ENCODE assay signal across 9 cellular contexts in genomic region chr3:138197058-138197457, GRCh38. TPM values are rescaled to one million over a fixed set of nuclear protein-coding genes. Genes with fewer than 3 reads are reported as not detected.
DNase-seq lines count a peak whose midpoint lies in the region; FAIRE-seq and TF ChIP-seq lines count a peak whose summit lies in the region.
"Had no signal": no experiment of that assay in that cellular context is flagged by ENCODE, and none has a peak within 500 bp of the region (broad histone marks: within the 10 kb centered on the region; RNA-seq: fewer than 3 reads in every experiment).

No MANE protein-coding gene starts in this region.

- no peak overlapping the region for H2AK5ac ChIP-seq in H1 (ENCODE audit: low read depth, low read length)

- no peak for TF ChIP-seq POLR2A in NB4 (IDR thresholded peaks at IDR 0.05; ENCODE audit: extremely low read depth, insufficient read length)
- no peak for TF ChIP-seq POLR2A in H1 (IDR thresholded peaks at IDR 0.05; ENCODE audit: control extremely low read depth in 1 of 2, low read depth in 2 of 2, low read length in 2 of 2)

- no peak overlapping the region for H3K27ac ChIP-seq in H1 (ENCODE audit: low read depth, low read length)

- no peak overlapping the region for H3K14ac ChIP-seq in H1 (ENCODE audit: insufficient read length)

- H3K27me3 ChIP-seq in H1 (replicated peaks in 1 of 4; ENCODE audit: control insufficient read depth in 3 of 4, extremely low read depth in 1 of 4, insufficient read depth in 3 of 4, low read length in 3 of 4) = no peaks in the 10 kb centered on the region

- TF ChIP-seq RAD21 in H1 (IDR thresholded peaks at IDR 0.05 in 1 of 2, conservative IDR thresholded peaks at IDR 0.05 in 1 of 2; ENCODE audit: low read depth in 2 of 2, low read length in 2 of 2) = no peak

- H3K23ac ChIP-seq in H1 (ENCODE audit: insufficient read length) = no peak overlapping the region

- H3K4me1 ChIP-seq in H1 (replicated peaks in 1 of 4; ENCODE audit: control insufficient read depth in 3 of 4, insufficient read depth in 4 of 4, low read length in 3 of 4) = no peaks in the 10 kb centered on the region

- no peak overlapping the region for H3K18ac ChIP-seq in H1 (ENCODE audit: extremely low read depth, low read length)

- no peak overlapping the region for H2AFZ ChIP-seq in H1 (ENCODE audit: low read length)

- H2BK120ac ChIP-seq in H1 (replicated peaks; ENCODE audit: low read depth, low read length) = no peak overlapping the region

- no peak overlapping the region for H2BK15ac ChIP-seq in H1 (ENCODE audit: low read length)

- no peak overlapping the region for H3K56ac ChIP-seq in H1 (replicated peaks; ENCODE audit: insufficient read length, low read depth, low read length)

- POLR2A ChIA-PET in H1 (lab: Charles Lee; ENCODE audit: partially characterized antibody) = interaction anchor here (0.6 to 2.2 kb wide), 4 partner anchors 10 to 154 kb away, joined by 3 to 26 read pairs (median 4); partner anchors contain the start of gene ARMC8

- 90% methylated on average over 5 of the region's 5 CpGs; no CpG with 5 or more reads in 1 of the 2 experiments for WGBS in H1 (ENCODE audit: extremely low coverage in 1 of 2, insufficient coverage in 1 of 2, insufficient read length in 1 of 2, insufficient replicate concordance in 2 of 2, low coverage in 1 of 2, low lambda C conversion rate in 2 of 2, missing lambda C conversion rate in 1 of 2), 2 experiments

- TF ChIP-seq CTCF in GM12865 (IDR thresholded peaks at IDR 0.05; ENCODE audit: insufficient read depth, low read depth, low read length, missing control alignments) (no peak), NB4 (IDR thresholded peaks at IDR 0.05; ENCODE audit: low read depth, low read length) (no peak), H1 (IDR thresholded peaks at IDR 0.05; ENCODE audit: control extremely low read depth in 1 of 3, insufficient read depth in 1 of 3, low read depth in 1 of 3, low read length in 3 of 3) (no peak)

- H4K91ac ChIP-seq in H1 (replicated peaks; ENCODE audit: insufficient read length, low read length) = no peak overlapping the region

- H2BK5ac ChIP-seq in H1 (ENCODE audit: low read depth, low read length) = no peak overlapping the region

- peaks cover 14% of the 10 kb centered on the region in 2 experiments for H4K20me1 ChIP-seq in H1 (replicated peaks in 1 of 2; ENCODE audit: control insufficient read depth in 1 of 2, insufficient read depth in 2 of 2, low read length in 2 of 2)

- CTCF ChIA-PET in H1 (lab: Charles Lee; ENCODE audit: partially characterized antibody) = interaction anchor here (0.6 to 1.1 kb wide), 4 partner anchors 11 to 783 kb away, joined by 3 read pairs; no protein-coding TSS in a partner anchor

- H4K5ac ChIP-seq in H1 (ENCODE audit: insufficient read length, low read depth, low read length) = no peak overlapping the region

- H3K79me2 ChIP-seq in H1 (ENCODE audit: control insufficient read depth in 1 of 2, insufficient read depth in 2 of 2, low read length in 2 of 2) = peaks cover 0 to 90% of the 10 kb centered on the region in 2 experiments; a peak in 3 of 4 replicates

- FAIRE-seq in H1 (lab: Jason Lieb, UNC) = no peak

- TF ChIP-seq EP300 in H1 (IDR thresholded peaks at IDR 0.05; ENCODE audit: borderline replicate concordance in 1 of 2, low read depth in 2 of 2, low read length in 2 of 2) = no peak

- no peaks in the 10 kb centered on the region for H3K23me2 ChIP-seq in H1 (ENCODE audit: low read depth, low read length)

- H2BK12ac ChIP-seq in H1 (ENCODE audit: low read depth, low read length) = no peak overlapping the region

- no peak overlapping the region for H3K9ac ChIP-seq in H1 (replicated peaks in 1 of 4; ENCODE audit: extremely low read depth in 1 of 4, low read depth in 3 of 4, low read length in 3 of 4)

- DNase-seq in GM12865 (ENCODE audit: low read depth) (peak; percentile 21), NB4 (ENCODE audit: low read depth) (peak; percentile 59), H1 (ENCODE audit: low read depth in 1 of 2, low spot score in 2 of 2) (no peak), myocyte (ENCODE audit: low read depth) (peak; percentile 76), NCI-H2196 treated with DMSO at 0.1 percent for 48 hours (lab: John Stamatoyannopoulos, UW; ENCODE audit: unreplicated experiment) (no peak), midbrain (lab: John Stamatoyannopoulos, UW) (no peak), NCI-H1694 (lab: John Stamatoyannopoulos, UW) (no peak), ecto neural progenitor cell (ENCODE audit: low spot score) (no peak)
- DNase-seq: GOT3 had no signal

- H3K4ac ChIP-seq in H1 (replicated peaks; ENCODE audit: insufficient read length, low read depth, low read length) = no peak overlapping the region

- H3K9me3 ChIP-seq in H1 (ENCODE audit: insufficient read depth in 2 of 2, low read depth in 1 of 2, low read length in 1 of 2) = no peaks in the 10 kb centered on the region

- H3K4me3 ChIP-seq in GM12865 (ENCODE audit: low read depth, low read length) = no peak overlapping the region
- H3K4me3 ChIP-seq in NB4 (ENCODE audit: low read depth, low read length) = no peak overlapping the region
- H3K4me3 ChIP-seq in H1 (ENCODE audit: extremely low read depth in 1 of 4, insufficient read depth in 2 of 4, low read depth in 3 of 4, low read length in 4 of 4) = no peak overlapping the region

- H3K36me3 ChIP-seq in H1 (ENCODE audit: control insufficient read depth in 2 of 4, insufficient read depth in 4 of 4, low read length in 3 of 4) = no peaks in the 10 kb centered on the region; a peak in 1 of 8 replicates

- 0 out of 2 replicates have a peak, but pooled peaks cover 4% of the 10 kb centered on the region for H3K79me1 ChIP-seq in H1 (ENCODE audit: low read depth, low read length)

- H4K8ac ChIP-seq in H1 (ENCODE audit: extremely low read depth, insufficient read depth, low read length) = no peak overlapping the region

- H3K4me2 ChIP-seq in H1 (ENCODE audit: insufficient read depth in 1 of 2, low read depth in 2 of 2, low read length in 2 of 2) = no peak overlapping the region

- no peak overlapping the region for H2BK20ac ChIP-seq in H1 (ENCODE audit: low read length)

TF ChIP-seq in H1, 55 proteins besides CTCF, POLR2A, EP300 and RAD21:
- TF ChIP-seq SAP30 (IDR thresholded peaks at IDR 0.05; ENCODE audit: insufficient read depth, insufficient replicate concordance, low read length) = peak; percentile 65
- no peak for TF ChIP-seq KDM4A (IDR thresholded peaks at IDR 0.05; ENCODE audit: low read depth, low read length, severe bottlenecking)
- TF ChIP-seq SIN3A (conservative IDR thresholded peaks at IDR 0.05 in 1 of 2, IDR thresholded peaks at IDR 0.05 in 1 of 2; ENCODE audit: low read depth in 1 of 2, low read length in 2 of 2) = peak; percentile 90 to 93
- no peak for TF ChIP-seq NANOG (IDR thresholded peaks at IDR 0.05; ENCODE audit: insufficient read depth, low read depth, low read length, poor library complexity, severe bottlenecking)
- no peak for TF ChIP-seq CEBPB (IDR thresholded peaks at IDR 0.05; ENCODE audit: low read depth, low read length)
- TF ChIP-seq CTBP2 (IDR thresholded peaks at IDR 0.05; ENCODE audit: borderline replicate concordance, insufficient read depth, insufficient read length, low read length) = no peak
- no peak for TF ChIP-seq ZNF274 (IDR thresholded peaks at IDR 0.05; ENCODE audit: borderline replicate concordance, extremely low read depth, low read length)

RNA-seq across cellular contexts. Expression of gene ARMC8, which starts 10.0 kb away (rescaled TPM):
- 43.1 and 47.3 TPM in 2 replicates for total RNA-seq in H1 (2021; fragmentation: NEBNext Ultra II Directional; extraction: Animal tissue kit (Norgen Biotek cat#: 25700))
- polyA plus RNA-seq in H1 (2011; rRNA removed) = 46.5 and 58.5 TPM in 2 replicates
- polyA plus RNA-seq in H1 (2011; cell fraction: cytosol; rRNA removed) = 50.4 TPM
- polyA plus RNA-seq in H1 (2011; cell fraction: nucleus; rRNA removed) = 113 TPM
- polyA plus RNA-seq in H1 (2012, experiment 1 of 2) = 32.2 to 40.5 TPM (median 35.3 TPM) in 4 replicates
- polyA plus RNA-seq in H1 (2012, experiment 2 of 2) = 7.8 TPM
- polyA plus RNA-seq in H1 (2013, experiment 1 of 2) = 30.5 TPM
- 33.9 TPM for polyA plus RNA-seq in H1 (2013, experiment 2 of 2)
- polyA minus RNA-seq in H1 (2011; rRNA and poly(A)+ RNA removed) = 306 and 462 TPM in 2 replicates
- 56.2 TPM for polyA minus RNA-seq in H1 (2011; cell fraction: cytosol; rRNA and poly(A)+ RNA removed)
- polyA minus RNA-seq in H1 (2011; cell fraction: nucleus; rRNA and poly(A)+ RNA removed) = 318 TPM
- total RNA-seq in myocyte = 47.9 and 57.1 TPM in 2 replicates
- 18.7 TPM for polyA plus RNA-seq in myocyte (2012)

RNA-seq across cellular contexts. Expression of gene DBR1, which starts 22.3 kb away (rescaled TPM):
- total RNA-seq in H1 (2021; fragmentation: NEBNext Ultra II Directional; extraction: Animal tissue kit (Norgen Biotek cat#: 25700)) = 18.0 and 18.3 TPM in 2 replicates
- polyA plus RNA-seq in H1 (2011; rRNA removed) = 9.5 and 10.1 TPM in 2 replicates
- polyA plus RNA-seq in H1 (2011; cell fraction: cytosol; rRNA removed) = 11.7 TPM
- 4.7 TPM for polyA plus RNA-seq in H1 (2011; cell fraction: nucleus; rRNA removed)
- 7.7 to 11.8 TPM (median 10.6 TPM) in 4 replicates for polyA plus RNA-seq in H1 (2012, experiment 1 of 2)
- 3.5 TPM for polyA plus RNA-seq in H1 (2012, experiment 2 of 2)
- 9.2 TPM for polyA plus RNA-seq in H1 (2013, experiment 1 of 2)
- polyA plus RNA-seq in H1 (2013, experiment 2 of 2) = 8.5 TPM
- polyA minus RNA-seq in H1 (2011; rRNA and poly(A)+ RNA removed) = 5.3 and 6.1 TPM in 2 replicates
- 10.8 TPM for polyA minus RNA-seq in H1 (2011; cell fraction: cytosol; rRNA and poly(A)+ RNA removed)
- 6.1 TPM for polyA minus RNA-seq in H1 (2011; cell fraction: nucleus; rRNA and poly(A)+ RNA removed)
- 11.2 and 11.3 TPM in 2 replicates for total RNA-seq in myocyte
- 8.3 TPM for polyA plus RNA-seq in myocyte (2012)

Comparison
In these comparisons a context has a peak if more than half of its experiments do, and no peak if none do; other contexts are left out.
1. DNase-seq: peak in GM12865 (single experiment), NB4 (single experiment) and myocyte (single experiment); none in H1 (0 of 2), NCI-H2196 treated with DMSO at 0.1 percent for 48 hours (single experiment), midbrain (single experiment), NCI-H1694 (single experiment) and ecto neural progenitor cell (single experiment).